Comparison of ENCODE assay signal across 2 cellular contexts in the genomic region with DNA sequence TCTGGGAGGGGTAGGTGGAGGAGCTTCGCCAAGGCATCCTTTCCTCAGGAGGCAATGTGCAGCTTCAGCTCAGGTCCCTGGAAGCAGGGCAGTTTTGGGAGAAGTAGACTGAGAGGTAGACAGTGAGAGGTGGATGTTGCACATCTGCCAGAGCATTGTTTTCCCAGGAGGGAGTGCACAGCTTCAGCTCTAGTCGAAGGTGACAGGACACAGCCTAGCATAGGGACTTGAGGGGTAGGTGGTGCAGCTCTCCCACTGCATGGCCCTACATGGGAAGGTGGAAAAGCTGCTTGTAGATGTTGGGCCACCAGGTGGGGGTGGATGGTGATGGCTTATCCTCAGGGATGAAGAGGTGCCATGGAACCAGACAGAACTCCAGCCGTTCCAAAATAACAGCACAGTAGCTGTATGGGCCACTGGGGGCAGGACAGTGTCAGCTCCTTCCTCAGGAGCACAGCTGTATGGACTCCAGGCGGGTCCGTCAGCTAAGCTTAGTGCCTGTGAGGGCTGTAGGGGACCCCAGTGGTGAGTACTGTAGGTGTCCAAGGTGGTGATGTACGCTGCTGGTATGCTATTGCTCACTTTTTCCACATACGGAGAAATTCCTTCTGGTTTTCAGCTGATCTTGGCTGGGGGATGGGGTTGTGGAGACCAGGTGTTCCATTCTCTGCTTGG.
A peak's percentile ranks its signal among the peaks of the same experiment; 100 is the strongest.
TF ChIP-seq lines count a peak whose summit lies in the region.

No MANE protein-coding gene starts in this region.

TF ChIP-seq in GM23338, 12 proteins besides CTCF, POLR2A, EP300 and RAD21:
- TF ChIP-seq NANOG (IDR thresholded peaks at IDR 0.05; ENCODE audit: borderline replicate concordance) (no peak), ZNF114 (CRISPR knock-in tag; IDR thresholded peaks at IDR 0.05) (no peak), JUNB (IDR thresholded peaks at IDR 0.05; ENCODE audit: unreplicated experiment) (no peak), CREB1 (CRISPR knock-in tag; IDR thresholded peaks at IDR 0.05; ENCODE audit: low read depth) (no peak), REST (IDR thresholded peaks at IDR 0.05; ENCODE audit: unreplicated experiment) (no peak), EZH2 (IDR thresholded peaks at IDR 0.05; ENCODE audit: low read depth, unreplicated experiment) (no peak), POLR2AphosphoS5 (IDR thresholded peaks at IDR 0.05; ENCODE audit: low read depth) (no peak)

TF ChIP-seq in K562, 482 proteins besides CTCF, POLR2A, EP300 and RAD21:
- TF ChIP-seq SUPT5H (IDR thresholded peaks at IDR 0.05) (0 out of 2 replicates have a peak, but pooled peaks have one; percentile 37), THAP12 (CRISPR knock-in tag; IDR thresholded peaks at IDR 0.05) (no peak), RBFOX2 (IDR thresholded peaks at IDR 0.05; ENCODE audit: low read depth, low read length) (no peak), POLR2AphosphoS5 (IDR thresholded peaks at IDR 0.05; ENCODE audit: control insufficient read depth, insufficient read depth, low read depth, low read length) (peak; percentile 14; the same call in 1 of the 2 replicates), HDAC6 (IDR thresholded peaks at IDR 0.05; ENCODE audit: low read depth, low read length) (no peak), HLTF (IDR thresholded peaks at IDR 0.05) (no peak)
